25 cellular contexts compared by ENCODE assay signal in genomic region chr10:397321-398068, GRCh38.
DNase-seq lines count a peak whose midpoint lies in the region; ATAC-seq, FAIRE-seq and TF ChIP-seq lines count a peak whose summit lies in the region.
"Had no signal": no experiment of that assay in that cellular context is flagged by ENCODE, and none has a peak within 500 bp of the region (broad histone marks: within the 10 kb centered on the region; RNA-seq: fewer than 3 reads in every experiment).

No MANE protein-coding gene starts in this region.

- H3K27ac ChIP-seq in ascending aorta = peak overlapping the region in 1 of 2 donors; percentile 33
- H3K27ac ChIP-seq: HL-60, right lobe of liver, tibial artery had no signal

- H3K36me3 ChIP-seq in ascending aorta = peaks cover 0 to 13% of the 10 kb centered on the region in 2 donors
- H3K36me3 ChIP-seq: HAP-1, right lobe of liver had no signal

- no peak overlapping the region for H3K4me3 ChIP-seq in ascending aorta
- H3K4me3 ChIP-seq: dorsolateral prefrontal cortex, HAP-1, right lobe of liver, tibial artery had no signal

- H3K9me3 ChIP-seq in ascending aorta = no peaks in the 10 kb centered on the region
- H3K9me3 ChIP-seq: HAP-1, right lobe of liver, tibial artery had no signal

- POLR2A ChIA-PET in GM10248 (lab: Yijun Ruan, JAX) = no interaction called here

- ATAC-seq in HG02885 (IDR thresholded peaks at IDR 0.05; ENCODE audit: poor library complexity, unreplicated experiment) = peak; percentile 86

- CTCF ChIA-PET in GM10248 (lab: Yijun Ruan, JAX) = interaction anchor here (1.1 kb wide), 1 partner anchor 15 kb away, joined by 3 read pairs; no protein-coding TSS in a partner anchor

- intact Hi-C loops in ascending aorta (cut with DNase I) = no loop called here

- H3K4me1 ChIP-seq in ascending aorta = no peaks in the 10 kb centered on the region
- H3K4me1 ChIP-seq: HAP-1, right lobe of liver had no signal

- no peaks in the 10 kb centered on the region for H3K27me3 ChIP-seq in ascending aorta
- H3K27me3 ChIP-seq: dorsolateral prefrontal cortex, right lobe of liver, tibial artery had no signal

- no peak for FAIRE-seq in RCC 7860 (lab: Jason Lieb, UNC)
- FAIRE-seq: TTC549 had no signal

- DNase-seq in GM10248 (ENCODE audit: extremely low spot score) (peak; percentile 51), left kidney (ENCODE audit: low read depth, low spot score) (peak; percentile 60), NCI-H187 (lab: John Stamatoyannopoulos, UW) (no peak), ascending aorta (ENCODE audit: low spot score in 2 of 2) (no peak), RCC 7860 (ENCODE audit: low spot score) (no peak)
- peak; percentile 2 for DNase-seq in stimulated activated CD8-positive, alpha-beta memory T cell treated with anti-CD3 and anti-CD28 coated beads, Interleukin-4, amount 100 ng/mL, for 48 hours
- no peak for DNase-seq in stimulated activated CD4-positive, alpha-beta T cell treated with anti-CD3 and anti-CD28 coated beads, Interleukin-4, amount 100 ng/mL, for 24 hours
- DNase-seq: activated CD4-positive, alpha-beta T cell treated with anti-CD3 and anti-CD28 coated beads, Interleukin-2, amount 10 ng/mL, durations not matched to agents 24 days and 14 days; central memory CD4-positive, alpha-beta T cell; COR-L47; dorsolateral prefrontal cortex; EL; foreskin melanocyte; IMR-90; NCI-H1694; NCI-H446 treated with DMSO at 0.1 percent for 48 hours; occipital lobe; right lobe of liver; RPMI8226; stimulated activated naive CD4-positive, alpha-beta T cell had no signal

- no peak for TF ChIP-seq CTCF in GM10248 (IDR thresholded peaks at IDR 0.05; ENCODE audit: control extremely low read depth, extremely low read depth, low read depth, missing control alignments)
- TF ChIP-seq CTCF in ascending aorta (IDR thresholded peaks at IDR 0.05) = no peak

Comparison
In these comparisons a context has a peak if more than half of its experiments do, and no peak if none do; other contexts are left out.
1. DNase-seq: peak in GM10248 (single experiment), left kidney (single experiment) and stimulated activated CD8-positive, alpha-beta memory T cell treated with anti-CD3 and anti-CD28 coated beads, Interleukin-4, amount 100 ng/mL, for 48 hours (single experiment); none in NCI-H187 (0 of 2), ascending aorta (0 of 2), stimulated activated CD4-positive, alpha-beta T cell treated with anti-CD3 and anti-CD28 coated beads, Interleukin-4, amount 100 ng/mL, for 24 hours (single experiment) and RCC 7860 (single experiment).